8 cellular contexts compared by ENCODE assay signal in the genomic region with DNA sequence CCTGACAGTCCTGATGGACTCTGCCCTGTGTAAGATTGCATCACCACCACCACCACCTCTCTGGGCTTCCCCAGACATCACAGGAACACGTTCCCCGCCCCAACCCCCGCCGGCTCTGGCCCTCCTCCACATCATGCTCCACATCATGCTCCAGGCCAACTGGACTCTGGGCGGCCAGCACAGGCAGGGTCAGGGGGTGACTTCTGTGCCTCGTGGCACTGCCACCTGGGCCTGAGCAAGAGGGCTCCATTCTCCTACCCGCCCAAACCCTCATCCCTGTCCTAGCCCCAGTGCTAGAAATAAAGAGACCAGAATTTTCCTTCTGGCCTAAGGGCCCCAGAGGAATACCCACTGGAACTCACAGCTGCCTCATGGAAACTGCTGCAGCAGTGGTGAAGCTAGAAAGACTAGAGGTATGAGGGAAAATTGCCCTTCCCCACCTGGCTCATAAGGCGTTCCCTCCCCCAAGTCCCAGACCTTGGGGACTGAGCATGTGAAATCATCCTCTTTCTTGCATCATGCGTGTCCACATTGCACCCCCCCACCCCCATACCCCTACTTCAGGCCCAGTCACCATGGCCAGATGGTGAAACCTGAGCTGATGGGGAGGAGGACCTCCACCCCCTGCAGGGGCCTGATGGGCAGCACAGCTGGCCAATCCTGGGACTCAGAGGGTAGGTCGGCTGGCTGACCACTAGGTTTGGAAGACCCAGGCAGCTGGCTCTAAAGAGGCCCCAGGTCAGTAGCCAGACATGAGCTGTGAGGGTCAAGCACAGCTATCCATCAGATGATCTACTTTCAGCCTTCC. TPM values are rescaled to one million over a fixed set of nuclear protein-coding genes. Genes with fewer than 3 reads are reported as not detected.
A peak's percentile ranks its signal among the peaks of the same experiment; 100 is the strongest.
DNase-seq lines count a peak whose midpoint lies in the region; TF ChIP-seq lines count a peak whose summit lies in the region.

A gene with protein sequence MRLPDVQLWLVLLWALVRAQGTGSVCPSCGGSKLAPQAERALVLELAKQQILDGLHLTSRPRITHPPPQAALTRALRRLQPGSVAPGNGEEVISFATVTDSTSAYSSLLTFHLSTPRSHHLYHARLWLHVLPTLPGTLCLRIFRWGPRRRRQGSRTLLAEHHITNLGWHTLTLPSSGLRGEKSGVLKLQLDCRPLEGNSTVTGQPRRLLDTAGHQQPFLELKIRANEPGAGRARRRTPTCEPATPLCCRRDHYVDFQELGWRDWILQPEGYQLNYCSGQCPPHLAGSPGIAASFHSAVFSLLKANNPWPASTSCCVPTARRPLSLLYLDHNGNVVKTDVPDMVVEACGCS (plus strand): TSS at position 742 of the 808 bp plus-strand sequence. CDS start 230 bp downstream, outside the sequence.

- H3K79me2 ChIP-seq in hepatocyte: no peaks in the 10 kb centered on the region

- H3K4me1 ChIP-seq in HAP-1: peaks cover 12% of the 10 kb centered on the region
- peaks cover 48% of the 10 kb centered on the region for H3K4me1 ChIP-seq in hepatocyte (ENCODE audit: insufficient read depth)

- H3K4me2 ChIP-seq in hepatocyte: peak within 1 kb of the TSS; percentile 65

- H3K4me3 ChIP-seq in BJ (ENCODE audit: low read depth, low read length): peak within 1 kb of the TSS; percentile 8
- H3K4me3 ChIP-seq in HAP-1: peak within 1 kb of the TSS; percentile 12
- no peak within 1 kb of the TSS for H3K4me3 ChIP-seq in hepatocyte
- H3K4me3 ChIP-seq in coronary artery: no peak within 1 kb of the TSS

- H3K27ac ChIP-seq in hepatocyte (peak within 1 kb of the TSS; percentile 91), coronary artery (no peak within 1 kb of the TSS)

- H3K9me2 ChIP-seq in hepatocyte (replicated peaks; ENCODE audit: insufficient read depth): no peaks in the 10 kb centered on the region

- no peaks in the 10 kb centered on the region for H4K20me1 ChIP-seq in hepatocyte (ENCODE audit: insufficient read depth, poor library complexity, severe bottlenecking)

- 51% methylated on average over 7 of the region's 10 CpGs for WGBS in hepatocyte (ENCODE audit: low lambda C conversion rate, missing lambda C conversion rate)

- H3K27me3 ChIP-seq in BJ (ENCODE audit: control insufficient read depth, insufficient read depth, low read length) (no peaks in the 10 kb centered on the region), HAP-1 (ENCODE audit: low read depth) (no peaks in the 10 kb centered on the region), hepatocyte (no peaks in the 10 kb centered on the region)

- TF ChIP-seq CTCF in BJ (IDR thresholded peaks at IDR 0.05; ENCODE audit: insufficient read depth, low read depth, low read length): no peak
- TF ChIP-seq CTCF in hepatocyte (IDR thresholded peaks at IDR 0.05; ENCODE audit: poor library complexity): no peak
- TF ChIP-seq CTCF in coronary artery (IDR thresholded peaks at IDR 0.05): no peak

- POLR2A ChIA-PET in BJ (lab: Charles Lee): interaction anchor here (0.6 kb wide), 2 partner anchors 112 to 336 kb away, joined by 8 read pairs; no protein-coding TSS in a partner anchor

- H3K9me3 ChIP-seq in HAP-1 (no peaks in the 10 kb centered on the region), hepatocyte (ENCODE audit: low read depth) (no peaks in the 10 kb centered on the region)

- H3K36me3 ChIP-seq in BJ (ENCODE audit: control insufficient read depth, insufficient read depth, low read length) (no peaks in the 10 kb centered on the region), HAP-1 (replicated peaks) (no peaks in the 10 kb centered on the region), hepatocyte (replicated peaks; ENCODE audit: insufficient read depth, low read depth) (no peaks in the 10 kb centered on the region)

- CTCF ChIA-PET in BJ (lab: Yijun Ruan, JAX): interaction anchor here (0.9 to 16.7 kb wide), 22 partner anchors 8 to 241 kb away, joined by 3 to 411 read pairs (median 6); a partner anchor contains a TSS

- in situ Hi-C loops in HAP-1 (cut with MboI; ENCODE audit: low sequenced_read_pairs): loop anchor here (5.0 kb wide), 1 partner anchor 192 kb away; no protein-coding TSS in a partner anchor

- no peak within 1 kb of the TSS for H2AFZ ChIP-seq in hepatocyte

- DNase-seq in BJ (ENCODE audit: low read depth) (peak; percentile 57), HAP-1 (ENCODE audit: low spot score in 2 of 2) (peak in 1 of 2 experiments; percentile 54), RPMI7951 (ENCODE audit: low read depth) (peak; percentile 71), hepatocyte (ENCODE audit: low spot score) (peak; percentile 83), activated gamma-delta T cell treated with Interleukin-2 at 50 U/mL for 16 hours (no peak), NCI-H1048 (lab: John Stamatoyannopoulos, UW) (no peak), coronary artery (ENCODE audit: low spot score) (no peak)
- DNase-seq in activated CD4-positive, alpha-beta T cell treated with anti-CD3 and anti-CD28 coated beads, Interleukin-2, amount 50 U/mL, for 48 hours: no peak

RNA-seq across cellular contexts. Expression of the gene that starts here (rescaled TPM):
- polyA plus RNA-seq in BJ (2011; rRNA removed) (23.1 and 23.9 TPM in 2 replicates), hepatocyte (6.1 and 15.1 TPM in 2 replicates)
- polyA minus RNA-seq in BJ (2011; rRNA and poly(A)+ RNA removed): 9.0 and 24.1 TPM in 2 replicates
- total RNA-seq in RPMI7951 (2014; rRNA removed; shearing (Covaris generic)): 0.24 and 0.88 TPM in 2 replicates
- total RNA-seq in hepatocyte: 44.2 and 45.9 TPM in 2 replicates

Comparison
In these comparisons a context has a peak if more than half of its experiments do, and no peak if none do; other contexts are left out.
1. RNA of the gene that starts here (total RNA-seq): 44.2 to 45.9 TPM in hepatocyte; 0.24 to 0.88 TPM in RPMI7951; every median in the first group is over 10 times any median in the second.
2. Peak in DNase-seq in RPMI7951; RNA of the gene not detected or under 1 TPM.
3. DNase-seq: peak in BJ (single experiment) and hepatocyte (single experiment); none in activated gamma-delta T cell treated with Interleukin-2 at 50 U/mL for 16 hours (single experiment), NCI-H1048 (single experiment), activated CD4-positive, alpha-beta T cell treated with anti-CD3 and anti-CD28 coated beads, Interleukin-2, amount 50 U/mL, for 48 hours (0 of 2) and coronary artery (single experiment).
4. H3K4me3 ChIP-seq: peak in BJ (single experiment) and HAP-1 (single experiment); none in hepatocyte (single experiment) and coronary artery (single experiment).